ENCODE assay signal across 8 cellular contexts in genomic region chr15:66698318-66698961, GRCh38. TPM values are rescaled to one million over a fixed set of nuclear protein-coding genes. Genes with fewer than 3 reads are reported as not detected.
A peak's percentile ranks its signal among the peaks of the same experiment; 100 is the strongest.
DNase-seq lines count a peak whose midpoint lies in the region; ATAC-seq and TF ChIP-seq lines count a peak whose summit lies in the region.

No MANE protein-coding gene starts in this region.

- peaks cover 2 to 26% of the 10 kb centered on the region in 2 donors for H3K4me1 ChIP-seq in left lung

- TF ChIP-seq CTCF in AG09319 (IDR thresholded peaks at IDR 0.05; ENCODE audit: low read depth, low read length): peak; percentile 90
- TF ChIP-seq CTCF in GM12875 (IDR thresholded peaks at IDR 0.05; ENCODE audit: borderline replicate concordance, insufficient read depth, low read depth, low read length): peak; percentile 77
- peak; percentile 95 for TF ChIP-seq CTCF in cardiac fibroblast (IDR thresholded peaks at IDR 0.05; ENCODE audit: low read depth, low read length)
- peak; percentile 60 to 82 for TF ChIP-seq CTCF in left lung (IDR thresholded peaks at IDR 0.05)

- intact Hi-C loops in left lung (cut with DNase I): loop anchor here in 1 of 2 donors (10.0 kb wide), 1 partner anchor 74 kb away; no protein-coding TSS in a partner anchor

- no peaks in the 10 kb centered on the region for H3K36me3 ChIP-seq in left lung

- H3K27ac ChIP-seq in left lung: peak overlapping the region; percentile 26 to 37

- H3K4me3 ChIP-seq in GM12875 (ENCODE audit: low read depth, low read length): no peak overlapping the region
- no peak overlapping the region for H3K4me3 ChIP-seq in cardiac fibroblast (replicated peaks in 1 of 2; ENCODE audit: low read depth in 2 of 2, low read length in 2 of 2)
- no peak overlapping the region for H3K4me3 ChIP-seq in left lung

- peak; percentile 14 for ATAC-seq in left lung
- no peak for ATAC-seq in GM19455 (IDR thresholded peaks at IDR 0.05; ENCODE audit: unreplicated experiment)
- ATAC-seq in HG02571 (IDR thresholded peaks at IDR 0.05; ENCODE audit: unreplicated experiment): no peak
- ATAC-seq in GM18511 (IDR thresholded peaks at IDR 0.05; ENCODE audit: unreplicated experiment): no peak

- H3K27me3 ChIP-seq in left lung: peaks cover 0 to 16% of the 10 kb centered on the region in 2 donors

- DNase-seq in AG09319 (ENCODE audit: extremely low read depth, low read depth) (no peak), NCI-H774 (lab: John Stamatoyannopoulos, UW) (peak; percentile 8), cardiac fibroblast (ENCODE audit: low read depth in 2 of 2) (peak; percentile 86 to 88), left lung (peak; percentile 63 to 87)

- H3K9me3 ChIP-seq in left lung: no peaks in the 10 kb centered on the region

RNA-seq across cellular contexts. Expression of gene SMAD6, which starts 3.6 kb away (rescaled TPM):
- 100 to 1,000 TPM in 1 of 2 donors, 10 to 100 TPM in 1; 84.9 to 110 TPM for total RNA-seq in left lung
